ENCODE assay signal across 8 cellular contexts in the genomic region with DNA sequence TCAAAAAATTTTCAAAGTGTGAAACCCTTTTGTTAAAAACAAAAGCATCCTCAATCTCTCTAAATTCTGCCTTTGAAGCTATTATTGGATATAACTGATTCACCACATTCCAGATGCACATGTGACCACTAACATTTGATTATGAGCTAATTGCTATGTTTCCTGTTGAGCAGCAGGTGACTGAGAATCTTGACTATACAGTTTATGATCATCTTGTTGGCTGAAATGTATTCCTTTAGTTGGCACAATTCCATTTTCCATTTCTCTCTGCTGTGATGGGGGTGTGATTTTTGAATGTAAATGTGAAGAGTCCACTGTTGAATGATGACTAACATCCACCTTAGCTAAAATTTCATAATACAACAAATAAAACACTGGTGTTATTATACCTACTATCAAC. TPM values are rescaled to one million over a fixed set of nuclear protein-coding genes. Genes with fewer than 3 reads are reported as not detected.
A peak's percentile ranks its signal among the peaks of the same experiment; 100 is the strongest.
DNase-seq lines count a peak whose midpoint lies in the region; ATAC-seq and TF ChIP-seq lines count a peak whose summit lies in the region.
"Had no signal": no experiment of that assay in that cellular context is flagged by ENCODE, and none has a peak within 500 bp of the region (broad histone marks: within the 10 kb centered on the region; RNA-seq: fewer than 3 reads in every experiment).

No MANE protein-coding gene starts in this region.

- peaks cover 39% of the 10 kb centered on the region for H3K4me1 ChIP-seq in DOHH2 (ENCODE audit: control insufficient read depth, low read length)

- H3K36me3 ChIP-seq in DOHH2 (ENCODE audit: control insufficient read depth, low read length), result peaks cover 64% of the 10 kb centered on the region

- 0 out of 2 replicates have a peak, but pooled peaks cover 2% of the 10 kb centered on the region for H3K79me2 ChIP-seq in DOHH2 (ENCODE audit: control insufficient read depth, low read length)

- peak overlapping the region; percentile 72 for H3K27ac ChIP-seq in DOHH2 (ENCODE audit: low read depth, low read length)

- peak overlapping the region; percentile 44 for H3K4me3 ChIP-seq in DOHH2 (ENCODE audit: low read length)

- H3F3A ChIP-seq in DOHH2 (ENCODE audit: control insufficient read depth, insufficient read depth), result peaks cover 4% of the 10 kb centered on the region

- H3K4me2 ChIP-seq in DOHH2 (ENCODE audit: low read length), result peak overlapping the region; percentile 70

- ATAC-seq in HG03354 (IDR thresholded peaks at IDR 0.05; ENCODE audit: poor library complexity, severe bottlenecking, unreplicated experiment), result no peak
- ATAC-seq: activated T-helper 17 cell treated with anti-CD3 and anti-CD28 coated beads, Interleukin-2, amount 50 U/mL, for 72 hours had no signal

- peak; percentile 30 for DNase-seq in NAMALWA (ENCODE audit: low spot score)
- DNase-seq in RPMI7951 (ENCODE audit: low read depth), result peak; percentile 25
- DNase-seq in glomerular visceral epithelial cell (ENCODE audit: extremely low spot score), result peak; percentile 49
- no peak for DNase-seq in activated T-cell treated with anti-CD3 and anti-CD28 coated beads for 4 hours
- DNase-seq in NOMO-1 treated with dmso at 0.1 percent for 144 hours (lab: John Stamatoyannopoulos, UW; ENCODE audit: unreplicated experiment), result no peak

- no peak for TF ChIP-seq CTCF in DOHH2 (IDR thresholded peaks at IDR 0.05; ENCODE audit: low read depth, low read length, poor library complexity, severe bottlenecking)

- H4K20me1 ChIP-seq in DOHH2 (ENCODE audit: control insufficient read depth, insufficient read depth, low read depth, low read length), result no peaks in the 10 kb centered on the region

- no peaks in the 10 kb centered on the region for H3K9me3 ChIP-seq in DOHH2 (ENCODE audit: control insufficient read depth, insufficient read depth, low read length)

- no peaks in the 10 kb centered on the region for H3K9me2 ChIP-seq in DOHH2 (replicated peaks; ENCODE audit: control insufficient read depth, low read length)

- no peaks in the 10 kb centered on the region for H3K27me3 ChIP-seq in DOHH2 (ENCODE audit: control insufficient read depth, low read length)

RNA-seq across cellular contexts. Expression of gene LYSMD3, which starts 10.7 kb away (rescaled TPM):
- total RNA-seq in RPMI7951 (2014; rRNA removed; shearing (Covaris generic)), result 11.7 and 15.9 TPM in 2 replicates

RNA-seq across cellular contexts. Expression of gene ADGRV1, which starts 39.9 kb away (rescaled TPM):
- 0.49 and 0.84 TPM in 2 replicates for total RNA-seq in RPMI7951 (2014; rRNA removed; shearing (Covaris generic))

RNA-seq across cellular contexts. Expression of gene POLR3G, which starts 44.0 kb away (rescaled TPM):
- 21.4 and 22.6 TPM in 2 replicates for total RNA-seq in RPMI7951 (2014; rRNA removed; shearing (Covaris generic))

RNA-seq across cellular contexts. Expression of gene MBLAC2, which starts 44.1 kb away (rescaled TPM):
- total RNA-seq in RPMI7951 (2014; rRNA removed; shearing (Covaris generic)), result 2.9 and 3.7 TPM in 2 replicates

Comparison
In these comparisons a context has a peak if more than half of its experiments do, and no peak if none do; other contexts are left out.
1. DNase-seq: peak in NAMALWA (single experiment), RPMI7951 (single experiment) and glomerular visceral epithelial cell (single experiment); none in activated T-cell treated with anti-CD3 and anti-CD28 coated beads for 4 hours (single experiment) and NOMO-1 treated with dmso at 0.1 percent for 144 hours (single experiment).